Comparison of ENCODE assay signal across 9 cellular contexts in genomic region chr4:930827-931193, GRCh38. TPM values are rescaled to one million over a fixed set of nuclear protein-coding genes. Genes with fewer than 3 reads are reported as not detected.
DNase-seq lines count a peak whose midpoint lies in the region; ATAC-seq, FAIRE-seq and TF ChIP-seq lines count a peak whose summit lies in the region.
"Had no signal": no experiment of that assay in that cellular context is flagged by ENCODE, and none has a peak within 500 bp of the region (broad histone marks: within the 10 kb centered on the region; RNA-seq: fewer than 3 reads in every experiment).

No MANE protein-coding gene starts in this region.

- peak overlapping the region; percentile 82 for H3K27ac Mint-ChIP-seq in endothelial cell (ENCODE audit: unreplicated experiment)

- H3K27me3 ChIP-seq in NT2/D1 (ENCODE audit: insufficient read depth, insufficient read length) = no peaks in the 10 kb centered on the region
- no peaks in the 10 kb centered on the region for H3K27me3 ChIP-seq in neutrophil

- TF ChIP-seq CTCF in endothelial cell (IDR thresholded peaks at IDR 0.05; ENCODE audit: unreplicated experiment) (no peak), neutrophil (IDR thresholded peaks at IDR 0.05) (no peak)

- ATAC-seq in GM18907 (IDR thresholded peaks at IDR 0.05; ENCODE audit: unreplicated experiment) = no peak

- H3K4me1 Mint-ChIP-seq in endothelial cell (ENCODE audit: unreplicated experiment) = peaks cover 22% of the 10 kb centered on the region

- peaks cover 16% of the 10 kb centered on the region for H3K36me3 ChIP-seq in NT2/D1 (ENCODE audit: insufficient read depth, insufficient read length, low read length)
- H3K36me3 ChIP-seq in neutrophil = peaks cover 8% of the 10 kb centered on the region

- peak overlapping the region; percentile 89 for H3K27ac ChIP-seq in neutrophil

- H3K4me3 ChIP-seq in NT2/D1 (ENCODE audit: insufficient read length, low read depth) = peak overlapping the region; percentile 94
- H3K4me3 ChIP-seq in neutrophil (ENCODE audit: low read depth in 1 of 2, low read length in 1 of 2) = peak overlapping the region; percentile 63 to 74

- H3K4me3 Mint-ChIP-seq in endothelial cell (ENCODE audit: unreplicated experiment) = peak overlapping the region; percentile 94

- peaks cover 8% of the 10 kb centered on the region for H3K27me3 Mint-ChIP-seq in endothelial cell (ENCODE audit: unreplicated experiment)

- peak; percentile 16 for DNase-seq in COLO668 (lab: John Stamatoyannopoulos, UW; ENCODE audit: unreplicated experiment)
- no peak for DNase-seq in NT2/D1 (ENCODE audit: low read depth, low spot score)
- no peak for DNase-seq in endothelial cell (ENCODE audit: low spot score)
- no peak for DNase-seq in NK-92 treated with Interleukin-12 subunit alpha and Interleukin-12 subunit beta, amount 100 ng/mL, for 24 hours (lab: John Stamatoyannopoulos, UW)
- DNase-seq in RCC 7860 (ENCODE audit: low spot score) = no peak
- no peak for DNase-seq in frontal cortex (ENCODE audit: low spot score in 2 of 2)

- peaks cover 4% of the 10 kb centered on the region for H3K36me3 Mint-ChIP-seq in endothelial cell (ENCODE audit: low read depth, unreplicated experiment)

- no peaks in the 10 kb centered on the region for H3K9me3 ChIP-seq in NT2/D1 (ENCODE audit: insufficient read depth, low read length)
- H3K9me3 ChIP-seq in neutrophil = no peaks in the 10 kb centered on the region

- FAIRE-seq in RCC 7860 (lab: Jason Lieb, UNC) (no peak), frontal cortex (lab: Jason Lieb, UNC) (no peak)
- FAIRE-seq: colon had no signal

- H3K4me1 ChIP-seq in NT2/D1 (ENCODE audit: insufficient read depth, insufficient read length) (peaks cover 3% of the 10 kb centered on the region), neutrophil (ENCODE audit: control insufficient read depth in 1 of 2, insufficient read depth in 1 of 2, low read depth in 1 of 2, low read length in 1 of 2) (peaks cover 36 to 41% of the 10 kb centered on the region in 2 experiments)

- no peaks in the 10 kb centered on the region for H3K9me3 Mint-ChIP-seq in endothelial cell (ENCODE audit: unreplicated experiment)

- H3K9ac ChIP-seq in NT2/D1 (ENCODE audit: insufficient read length, low read depth) = peak overlapping the region; percentile 97

RNA-seq across cellular contexts. Expression of gene GAK, which starts 1.3 kb away (rescaled TPM):
- total RNA-seq in endothelial cell (ENCODE audit: unreplicated experiment) (112 TPM), frontal cortex (38.3 TPM)

RNA-seq across cellular contexts. Expression of gene TMEM175, which starts 1.4 kb away (rescaled TPM):
- total RNA-seq in endothelial cell (ENCODE audit: unreplicated experiment) = 31.4 TPM
- 18.8 TPM for total RNA-seq in frontal cortex

RNA-seq across cellular contexts. Expression of gene DGKQ, which starts 42.6 kb away (rescaled TPM):
- total RNA-seq in endothelial cell (ENCODE audit: unreplicated experiment) = 14.5 TPM
- 6.1 TPM for total RNA-seq in frontal cortex

RNA-seq across cellular contexts. Expression of gene IDUA, which starts 56.0 kb away (rescaled TPM):
- total RNA-seq in endothelial cell (ENCODE audit: unreplicated experiment) (14.9 TPM), frontal cortex (6.1 TPM)
